1 cellular context compared by ENCODE assay signal in the genomic region with DNA sequence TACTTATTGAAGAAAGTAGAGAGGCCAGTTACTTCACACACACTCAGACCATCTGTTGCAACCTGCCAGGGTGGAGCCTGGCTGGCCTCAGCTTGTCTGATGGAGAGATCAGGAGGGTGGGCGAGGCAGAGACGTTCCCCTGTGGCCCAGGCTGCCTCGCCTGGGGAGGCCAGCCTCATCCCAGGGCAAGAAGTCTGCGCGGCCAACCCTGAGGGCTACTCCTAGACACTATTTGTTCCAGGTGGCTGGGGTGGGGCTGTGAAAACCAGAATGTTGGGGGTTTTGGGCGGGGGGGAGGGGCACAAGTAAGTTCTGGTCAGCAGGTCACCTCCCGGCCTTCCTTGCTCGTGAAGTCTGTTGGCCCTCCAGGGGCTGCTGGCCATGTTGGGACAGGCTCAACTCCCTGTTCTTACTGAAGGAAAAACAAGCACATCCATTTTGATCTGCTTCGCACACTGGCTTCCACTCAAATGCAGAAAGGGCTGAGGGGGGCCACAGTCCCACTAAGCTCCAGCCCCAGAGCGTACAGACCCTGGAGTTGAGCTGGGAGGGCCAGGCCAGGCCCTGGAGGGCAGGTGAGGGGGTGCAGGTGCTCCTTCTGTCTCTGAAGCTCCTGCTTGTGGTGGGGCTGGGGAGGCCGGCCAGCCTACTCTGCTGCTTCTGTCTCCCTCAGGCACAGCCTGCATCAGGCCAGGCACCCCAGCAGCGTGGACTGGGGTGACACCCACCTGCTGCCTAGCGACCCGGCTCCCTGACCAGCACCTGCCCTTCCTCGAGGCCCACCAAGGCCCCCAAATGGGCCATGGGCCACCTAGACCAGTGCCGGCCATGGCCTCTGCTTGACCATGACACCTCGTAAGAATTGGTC.
TF ChIP-seq lines count a peak whose summit lies in the region.

No MANE protein-coding gene starts in this region.

TF ChIP-seq in WTC11, 78 proteins besides CTCF, POLR2A, EP300 and RAD21 (continued from another document):
- TF ChIP-seq, protein P1, sequence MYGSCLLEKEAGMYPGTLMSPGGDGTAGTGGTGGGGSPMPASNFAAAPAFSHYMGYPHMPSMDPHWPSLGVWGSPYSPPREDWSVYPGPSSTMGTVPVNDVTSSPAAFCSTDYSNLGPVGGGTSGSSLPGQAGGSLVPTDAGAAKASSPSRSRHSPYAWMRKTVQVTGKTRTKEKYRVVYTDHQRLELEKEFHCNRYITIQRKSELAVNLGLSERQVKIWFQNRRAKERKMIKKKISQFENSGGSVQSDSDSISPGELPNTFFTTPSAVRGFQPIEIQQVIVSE (CRISPR knock-in tag; IDR thresholded peaks at IDR 0.05; ENCODE audit: borderline replicate concordance), result no peak
- TF ChIP-seq IRF1 (CRISPR knock-in tag; IDR thresholded peaks at IDR 0.05), result no peak
